In genomic region chr6:150713876-150714275, GRCh38 we compare ENCODE assay signal across 17 cellular contexts.
A peak's percentile ranks its signal among the peaks of the same experiment; 100 is the strongest.
DNase-seq lines count a peak whose midpoint lies in the region; TF ChIP-seq lines count a peak whose summit lies in the region.
"Had no signal": no experiment of that assay in that cellular context is flagged by ENCODE, and none has a peak within 500 bp of the region (broad histone marks: within the 10 kb centered on the region; RNA-seq: fewer than 3 reads in every experiment).

No MANE protein-coding gene starts in this region.

- H3K4me1 Mint-ChIP-seq in nephron: peaks cover 41% of the 10 kb centered on the region
- no peaks in the 10 kb centered on the region for H3K4me1 Mint-ChIP-seq in CD14-positive monocyte
- H3K4me1 Mint-ChIP-seq: CD4-positive, alpha-beta memory T cell had no signal

- H3K36me3 Mint-ChIP-seq in nephron (ENCODE audit: low read depth) (peaks cover 7% of the 10 kb centered on the region), CD14-positive monocyte (no peaks in the 10 kb centered on the region)
- H3K36me3 Mint-ChIP-seq: CD4-positive, alpha-beta memory T cell had no signal

- H4K20me1 ChIP-seq in smooth muscle cell (ENCODE audit: low read depth): no peaks in the 10 kb centered on the region

- no peaks in the 10 kb centered on the region for H3K27me3 ChIP-seq in smooth muscle cell (ENCODE audit: low read depth)
- H3K27me3 ChIP-seq: MG63 had no signal

- H3K4me1 ChIP-seq in smooth muscle cell (ENCODE audit: low read depth): peaks cover 27% of the 10 kb centered on the region

- no peaks in the 10 kb centered on the region for H3K9me3 ChIP-seq in smooth muscle cell (replicated peaks; ENCODE audit: low read depth)
- H3K9me3 ChIP-seq: MG63 had no signal

- H3K27ac Mint-ChIP-seq in nephron: peak overlapping the region; percentile 76 to 96 (median 76)
- H3K27ac Mint-ChIP-seq in CD14-positive monocyte: no peak overlapping the region
- H3K27ac Mint-ChIP-seq: CD4-positive, alpha-beta memory T cell had no signal

- no peak overlapping the region for H3K4me3 ChIP-seq in smooth muscle cell
- H3K4me3 ChIP-seq: MG63 had no signal

- H2AFZ ChIP-seq in smooth muscle cell (ENCODE audit: low read depth): no peak overlapping the region

- no peaks in the 10 kb centered on the region for H3K79me2 ChIP-seq in smooth muscle cell (ENCODE audit: low read depth)

- H3K27me3 Mint-ChIP-seq in nephron (ENCODE audit: low read depth): no peaks in the 10 kb centered on the region
- H3K27me3 Mint-ChIP-seq in CD14-positive monocyte (ENCODE audit: low read depth in 3 of 3): peaks cover under 1 to 6% (median 1%) of the 10 kb centered on the region in 3 donors

- intact Hi-C loops in CD14-positive monocyte (cut with micrococcal nuclease): no loop called here

- 28% methylated on average over 4 of the region's 4 CpGs for WGBS in smooth muscle cell (ENCODE audit: low lambda C conversion rate)

- DNase-seq in COLO829 (ENCODE audit: low spot score) (peak; percentile 34), smooth muscle cell (lab: John Stamatoyannopoulos, UW; ENCODE audit: unreplicated experiment) (no peak), germinal center (ENCODE audit: low spot score) (no peak), CD14-positive monocyte (ENCODE audit: low spot score) (no peak)
- no peak for DNase-seq in stimulated activated CD4-positive, alpha-beta T cell treated with anti-CD3 and anti-CD28 coated beads, Interleukin-2, amount 100 ng/mL, for 24 hours
- DNase-seq: CD4-positive, alpha-beta memory T cell; DMS53; Kasumi-1; MG63; NCI-H1048; NCI-H1436 treated with DMSO at 0.1 percent for 48 hours; NCI-H2029; NCI-H345; NCI-H524 treated with DMSO at 0.1 percent for 48 hours; RPMI8226 had no signal

- H3K27ac ChIP-seq in cingulate gyrus (ENCODE audit: low read depth, low read length): peak overlapping the region; percentile 65
- no peak overlapping the region for H3K27ac ChIP-seq in smooth muscle cell (ENCODE audit: low read depth)

- TF ChIP-seq CTCF in nephron (IDR thresholded peaks at IDR 0.05; ENCODE audit: unreplicated experiment in 3 of 3) (no peak), smooth muscle cell (IDR thresholded peaks at IDR 0.05; ENCODE audit: borderline replicate concordance, insufficient read depth, poor library complexity, severe bottlenecking) (no peak), CD14-positive monocyte (IDR thresholded peaks at IDR 0.05) (no peak)

- peak overlapping the region; percentile 45 for H3K4me2 ChIP-seq in smooth muscle cell

- no peak overlapping the region for H3K9ac ChIP-seq in smooth muscle cell (ENCODE audit: low read depth)

- H3F3A ChIP-seq in smooth muscle cell (ENCODE audit: low read depth): no peaks in the 10 kb centered on the region

- no peaks in the 10 kb centered on the region for H3K36me3 ChIP-seq in smooth muscle cell (ENCODE audit: low read depth)
- H3K36me3 ChIP-seq: MG63 had no signal

- no peak overlapping the region for H3K4me3 Mint-ChIP-seq in nephron
- no peak overlapping the region for H3K4me3 Mint-ChIP-seq in CD14-positive monocyte
- H3K4me3 Mint-ChIP-seq: CD4-positive, alpha-beta memory T cell had no signal

- H3K9me3 Mint-ChIP-seq in nephron (no peaks in the 10 kb centered on the region), CD14-positive monocyte (no peaks in the 10 kb centered on the region)
- H3K9me3 Mint-ChIP-seq: CD4-positive, alpha-beta memory T cell had no signal

Comparison
In these comparisons a context has a peak if more than half of its experiments do, and no peak if none do; other contexts are left out.
1. H3K27ac Mint-ChIP-seq: peak in nephron (3 of 3); none in CD14-positive monocyte (0 of 7).